Comparison of ENCODE assay signal across 22 cellular contexts in the genomic region with DNA sequence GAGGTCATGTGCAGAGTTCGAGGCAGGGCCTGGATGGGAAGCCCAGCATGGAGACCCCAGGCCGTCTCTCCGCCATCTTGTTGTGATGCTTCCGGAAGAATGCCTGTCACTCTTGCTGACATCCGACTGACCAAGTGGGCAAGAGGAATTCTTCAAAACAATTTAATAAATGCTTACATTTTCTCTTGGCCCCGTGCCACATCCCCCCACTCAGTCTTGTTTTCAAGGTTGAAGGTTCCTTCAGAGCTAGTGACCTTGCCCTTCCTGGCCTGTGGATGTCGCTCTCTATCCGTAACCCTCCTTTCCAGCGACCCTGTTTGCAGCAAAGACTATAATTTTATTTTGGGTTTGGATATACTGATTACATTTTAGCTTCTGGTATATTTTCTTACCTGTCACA.
"Had no signal": no experiment of that assay in that cellular context is flagged by ENCODE, and none has a peak within 500 bp of the region (broad histone marks: within the 10 kb centered on the region; RNA-seq: fewer than 3 reads in every experiment).

No MANE protein-coding gene starts in this region.

- H3K36me3 ChIP-seq: breast epithelium had no signal

- H3K27me3 Mint-ChIP-seq: activated CD4-positive, alpha-beta T cell treated with anti-CD3 and anti-CD28 coated beads for 36 hours; activated naive CD4-positive, alpha-beta T cell treated with anti-CD3 and anti-CD28 coated beads, Interleukin-2, amount 50 U/mL, for 24 hours; T-helper 17 cell had no signal

- H3K27me3 ChIP-seq: breast epithelium had no signal

- H3K4me3 Mint-ChIP-seq: activated CD4-positive, alpha-beta T cell treated with anti-CD3 and anti-CD28 coated beads for 36 hours; activated CD8-positive, alpha-beta T cell treated with anti-CD3 and anti-CD28 coated beads, Interleukin-2, amount 10 ng/mL, durations not matched to agents 7 days and 5 days; activated naive CD4-positive, alpha-beta T cell treated with anti-CD3 and anti-CD28 coated beads, Interleukin-2, amount 50 U/mL, for 24 hours; activated T-helper 1 cell treated with anti-CD3 and anti-CD28 coated beads, Interleukin-12 subunit alpha, Interleukin-12 subunit beta, Interleukin-2, Interleukin-4 antibody, amounts not matched to agents 30 ng/mL and 10 ng/mL and 1 ng/mL, durations not matched to agents 14 hours and 24 hours and 36 hours; T-helper 17 cell had no signal

- H3K9me3 Mint-ChIP-seq: activated naive CD4-positive, alpha-beta T cell treated with anti-CD3 and anti-CD28 coated beads, Interleukin-2, amount 50 U/mL, for 24 hours; activated T-helper 1 cell treated with anti-CD3 and anti-CD28 coated beads, Interleukin-12 subunit alpha, Interleukin-12 subunit beta, Interleukin-2, Interleukin-4 antibody, amounts not matched to agents 30 ng/mL and 10 ng/mL and 1 ng/mL, durations not matched to agents 14 hours and 24 hours and 36 hours had no signal

- H3K9me3 ChIP-seq: breast epithelium had no signal

- H3K4me1 Mint-ChIP-seq: activated CD4-positive, alpha-beta T cell treated with anti-CD3 and anti-CD28 coated beads for 36 hours; activated naive CD4-positive, alpha-beta T cell treated with anti-CD3 and anti-CD28 coated beads, Interleukin-2, amount 50 U/mL, for 24 hours; T-helper 17 cell had no signal

- ATAC-seq: activated CD4-positive, alpha-beta T cell treated with anti-CD3 and anti-CD28 coated beads for 36 hours; activated CD8-positive, alpha-beta T cell treated with anti-CD3 and anti-CD28 coated beads, Interleukin-2, amount 10 ng/mL, durations not matched to agents 7 days and 5 days; PC-3; T-helper 17 cell had no signal

- H3K4me1 ChIP-seq: breast epithelium had no signal

- H3K27ac Mint-ChIP-seq: activated CD4-positive, alpha-beta T cell treated with anti-CD3 and anti-CD28 coated beads for 36 hours; activated CD8-positive, alpha-beta T cell treated with anti-CD3 and anti-CD28 coated beads, Interleukin-2, amount 10 ng/mL, durations not matched to agents 7 days and 5 days; activated naive CD4-positive, alpha-beta T cell treated with anti-CD3 and anti-CD28 coated beads, Interleukin-2, amount 50 U/mL, for 24 hours; activated T-helper 1 cell treated with anti-CD3 and anti-CD28 coated beads, Interleukin-12 subunit alpha, Interleukin-12 subunit beta, Interleukin-2, Interleukin-4 antibody, amounts not matched to agents 30 ng/mL and 10 ng/mL and 1 ng/mL, durations not matched to agents 14 hours and 24 hours and 36 hours; T-helper 17 cell had no signal

- H3K27ac ChIP-seq: breast epithelium had no signal

- H3K4me3 ChIP-seq: breast epithelium had no signal

- DNase-seq: activated CD4-positive, alpha-beta T cell treated with anti-CD3 and anti-CD28 coated beads for 36 hours; activated CD4-positive, alpha-beta T cell treated with anti-CD3 and anti-CD28 coated beads, Interleukin-2, amount 50 U/mL, for 4 hours; activated CD8-positive, alpha-beta memory T cell treated with anti-CD3 and anti-CD28 coated beads, Interleukin-2, amount 50 U/mL, for 48 hours; activated CD8-positive, alpha-beta T cell treated with anti-CD3 and anti-CD28 coated beads, Interleukin-2, amount 10 ng/mL, durations not matched to agents 7 days and 5 days; activated effector memory CD4-positive, alpha-beta T cell treated with Interleukin-2 at 50 U/mL for 16 hours; activated naive CD4-positive, alpha-beta T cell; activated T-cell treated with anti-CD3 and anti-CD28 coated beads, Interleukin-2, amount 50 U/mL, for 1 hour; aorta; caudate nucleus; Kasumi-1; NCI-H1048; NCI-H146; NCI-H187 treated with DMSO at 0.1 percent for 48 hours; NCI-H2081 treated with DMSO at 0.1 percent for 48 hours; NCI-H446; PC-3; SIG-M5; T-helper 17 cell; T-helper 9 cell had no signal
